Comparison of ENCODE assay signal across 18 cellular contexts in genomic region chr15:77513226-77513625, GRCh38.
"Had no signal": no experiment of that assay in that cellular context is flagged by ENCODE, and none has a peak within 500 bp of the region (broad histone marks: within the 10 kb centered on the region; RNA-seq: fewer than 3 reads in every experiment).

No MANE protein-coding gene starts in this region.

- H3K36me3 ChIP-seq: breast epithelium, colonic mucosa, esophagus squamous epithelium, left lung, neural progenitor cell, tibial artery had no signal

- H3K27ac ChIP-seq: breast epithelium, colonic mucosa, esophagus squamous epithelium, left lung, neural progenitor cell, tibial artery had no signal

- H3K9ac ChIP-seq: neural progenitor cell had no signal

- H3K4me1 ChIP-seq: colonic mucosa had no signal

- H3K4me3 ChIP-seq: breast epithelium, colonic mucosa, dorsolateral prefrontal cortex, esophagus squamous epithelium, left lung, neural progenitor cell, tibial artery had no signal

- DNase-seq: activated CD4-positive, alpha-beta T cell treated with anti-CD3 and anti-CD28 coated beads, Interleukin-2, amount 50 U/mL, for 4 hours; activated CD8-positive, alpha-beta memory T cell treated with anti-CD3 and anti-CD28 coated beads for 24 hours; activated CD8-positive, alpha-beta memory T cell treated with anti-CD3 and anti-CD28 coated beads, Interleukin-2, amount 50 U/mL, for 4 hours; activated T-cell treated with anti-CD3 and anti-CD28 coated beads, Interleukin-2, amount 50 U/mL, for 24 hours; colonic mucosa; dorsolateral prefrontal cortex; esophagus squamous epithelium; kidney; left lung; mammary epithelial cell; naive thymus-derived CD8-positive, alpha-beta T cell; substantia nigra; T-helper 1 cell had no signal

- H3K9me3 ChIP-seq: breast epithelium, colonic mucosa, esophagus squamous epithelium, left lung, tibial artery had no signal

- ATAC-seq: activated naive CD4-positive, alpha-beta T cell treated with anti-CD3 and anti-CD28 coated beads, Interleukin-2, amount 50 U/mL, for 72 hours; activated T-helper 17 cell treated with anti-CD3 and anti-CD28 coated beads, Interleukin-2, amount 50 U/mL, for 72 hours; left lung; naive thymus-derived CD8-positive, alpha-beta T cell had no signal

- H3K27me3 ChIP-seq: breast epithelium, colonic mucosa, dorsolateral prefrontal cortex, esophagus squamous epithelium, left lung, neural progenitor cell, tibial artery had no signal
